Comparison of ENCODE assay signal across 23 cellular contexts in genomic region chr11:93407777-93408401, GRCh38.
DNase-seq lines count a peak whose midpoint lies in the region; ATAC-seq, FAIRE-seq and TF ChIP-seq lines count a peak whose summit lies in the region.
"Had no signal": no experiment of that assay in that cellular context is flagged by ENCODE, and none has a peak within 500 bp of the region (broad histone marks: within the 10 kb centered on the region; RNA-seq: fewer than 3 reads in every experiment).

No MANE protein-coding gene starts in this region.

- TF ChIP-seq POLR2A in GM12891 (IDR thresholded peaks at IDR 0.05; ENCODE audit: low read depth, low read length) (no peak), H1 (IDR thresholded peaks at IDR 0.05; ENCODE audit: control extremely low read depth in 1 of 2, low read depth in 2 of 2, low read length in 2 of 2) (no peak)

- CTCF ChIA-PET in H1 (lab: Charles Lee; ENCODE audit: partially characterized antibody), result no interaction called here

- ATAC-seq in HG03442 (IDR thresholded peaks at IDR 0.05; ENCODE audit: unreplicated experiment) (peak; percentile 63), HG02588 (IDR thresholded peaks at IDR 0.05; ENCODE audit: unreplicated experiment) (no peak)
- ATAC-seq: heart right ventricle had no signal

- H3K4ac ChIP-seq in H1 (replicated peaks; ENCODE audit: insufficient read length, low read depth, low read length), result no peak overlapping the region

- WGBS in H1 (ENCODE audit: extremely low coverage in 1 of 2, insufficient coverage in 1 of 2, insufficient read length in 1 of 2, insufficient replicate concordance in 2 of 2, low coverage in 1 of 2, low lambda C conversion rate in 2 of 2, missing lambda C conversion rate in 1 of 2), 2 experiments, result 90% methylated on average over 2 of the region's 2 CpGs; no CpG with 5 or more reads in 1 of the 2 experiments

- 0 out of 4 replicates have a peak, but pooled peaks cover 0 to 3% of the 10 kb centered on the region in 2 experiments for H3K79me2 ChIP-seq in H1 (ENCODE audit: control insufficient read depth in 1 of 2, insufficient read depth in 2 of 2, low read length in 2 of 2)

- H3K23me2 ChIP-seq in H1 (ENCODE audit: low read depth, low read length), result no peaks in the 10 kb centered on the region

- no peak overlapping the region for H4K5ac ChIP-seq in H1 (ENCODE audit: insufficient read length, low read depth, low read length)

- DNase-seq in GM12891 (ENCODE audit: insufficient read length, low spot score), result no peak
- DNase-seq in NOMO-1 treated with dmso at 0.1 percent for 144 hours (lab: John Stamatoyannopoulos, UW; ENCODE audit: unreplicated experiment), result peak; percentile 19
- DNase-seq in H1 (ENCODE audit: low read depth in 1 of 2, low spot score in 2 of 2), result no peak
- DNase-seq in caudate nucleus (lab: John Stamatoyannopoulos, UW), result no peak
- DNase-seq in ascending aorta (ENCODE audit: low spot score in 2 of 2), result no peak
- DNase-seq in CD14-positive monocyte (ENCODE audit: low spot score), result no peak
- DNase-seq: activated CD4-positive, CD25-positive, alpha-beta regulatory T cell treated with anti-CD3 and anti-CD28 coated beads, Interleukin-2, amount 50 U/mL, for 72 hours; activated CD8-positive, alpha-beta memory T cell treated with anti-CD3 and anti-CD28 coated beads, Interleukin-2, amount 50 U/mL, for 4 hours; activated naive CD4-positive, alpha-beta T cell treated with Interleukin-2 at 50 U/mL for 16 hours; aorta; cortex of kidney; heart right ventricle; naive B cell; NCI-H146; NCI-H2227 treated with DMSO at 0.1 percent for 48 hours; SHP77 had no signal

- no peak overlapping the region for H3K18ac ChIP-seq in H1 (ENCODE audit: extremely low read depth, low read length)

- H3K27ac ChIP-seq in H1 (ENCODE audit: low read depth, low read length), result no peak overlapping the region
- H3K27ac ChIP-seq in caudate nucleus (ENCODE audit: low read depth, low read length), result no peak overlapping the region
- H3K27ac ChIP-seq in ascending aorta, result no peak overlapping the region
- H3K27ac ChIP-seq: heart right ventricle, tibial nerve had no signal

- no peaks in the 10 kb centered on the region for H3K9me3 Mint-ChIP-seq in CD14-positive monocyte
- H3K9me3 Mint-ChIP-seq: naive B cell; T-helper 2 cell treated with Interferon-gamma antibody and Interleukin-4, amounts not matched to agents 5 μg/mL and 100 μg/mL, for 36 hours had no signal

- no peak overlapping the region for H3K4me2 ChIP-seq in H1 (ENCODE audit: insufficient read depth in 1 of 2, low read depth in 2 of 2, low read length in 2 of 2)

- no peak overlapping the region for H3K9ac ChIP-seq in H1 (replicated peaks in 1 of 4; ENCODE audit: extremely low read depth in 1 of 4, low read depth in 3 of 4, low read length in 3 of 4)

- TF ChIP-seq RAD21 in H1 (IDR thresholded peaks at IDR 0.05 in 1 of 2, conservative IDR thresholded peaks at IDR 0.05 in 1 of 2; ENCODE audit: low read depth in 2 of 2, low read length in 2 of 2), result no peak

- no peak overlapping the region for H3K4me3 ChIP-seq in H1 (ENCODE audit: extremely low read depth in 1 of 4, insufficient read depth in 2 of 4, low read depth in 3 of 4, low read length in 4 of 4)
- no peak overlapping the region for H3K4me3 ChIP-seq in ascending aorta
- H3K4me3 ChIP-seq: heart right ventricle, lung, tibial nerve had no signal

- no peak overlapping the region for H2BK5ac ChIP-seq in H1 (ENCODE audit: low read depth, low read length)

- no peak overlapping the region for H2BK20ac ChIP-seq in H1 (ENCODE audit: low read length)

- H3K36me3 Mint-ChIP-seq in CD14-positive monocyte, result no peaks in the 10 kb centered on the region
- H3K36me3 Mint-ChIP-seq: naive B cell had no signal

- H3K79me1 ChIP-seq in H1 (ENCODE audit: low read depth, low read length), result no peaks in the 10 kb centered on the region

- H3K4me3 Mint-ChIP-seq in CD14-positive monocyte, result no peak overlapping the region
- H3K4me3 Mint-ChIP-seq: B cell; naive B cell; T-helper 2 cell treated with Interferon-gamma antibody and Interleukin-4, amounts not matched to agents 5 μg/mL and 100 μg/mL, for 36 hours had no signal

- TF ChIP-seq CTCF in H1 (IDR thresholded peaks at IDR 0.05; ENCODE audit: control extremely low read depth in 1 of 3, insufficient read depth in 1 of 3, low read depth in 1 of 3, low read length in 3 of 3), result no peak
- TF ChIP-seq CTCF in ascending aorta (IDR thresholded peaks at IDR 0.05), result no peak
- no peak for TF ChIP-seq CTCF in CD14-positive monocyte (IDR thresholded peaks at IDR 0.05)

- no peak overlapping the region for H3K27ac Mint-ChIP-seq in CD14-positive monocyte
- H3K27ac Mint-ChIP-seq: B cell; naive B cell; T-helper 2 cell treated with Interferon-gamma antibody and Interleukin-4, amounts not matched to agents 5 μg/mL and 100 μg/mL, for 36 hours had no signal

- no peak overlapping the region for H2AK5ac ChIP-seq in H1 (ENCODE audit: low read depth, low read length)

- no peak overlapping the region for H2BK12ac ChIP-seq in H1 (ENCODE audit: low read depth, low read length)

- no peak overlapping the region for H3K14ac ChIP-seq in H1 (ENCODE audit: insufficient read length)

- intact Hi-C loops in ascending aorta (cut with DNase I), result no loop called here
- intact Hi-C loops in CD14-positive monocyte (cut with micrococcal nuclease), result loop anchor here in 1 of 2 donors (10.0 kb wide), 1 partner anchor 137 kb away; the partner anchor contains the start of gene SMCO4

- no peaks in the 10 kb centered on the region for H3K9me3 ChIP-seq in H1 (ENCODE audit: insufficient read depth in 2 of 2, low read depth in 1 of 2, low read length in 1 of 2)
- no peaks in the 10 kb centered on the region for H3K9me3 ChIP-seq in ascending aorta
- H3K9me3 ChIP-seq: heart right ventricle, tibial nerve had no signal

- POLR2A ChIA-PET in H1 (lab: Charles Lee; ENCODE audit: partially characterized antibody), result no interaction called here

- H4K8ac ChIP-seq in H1 (ENCODE audit: extremely low read depth, insufficient read depth, low read length), result no peak overlapping the region

- no peak overlapping the region for H4K91ac ChIP-seq in H1 (replicated peaks; ENCODE audit: insufficient read length, low read length)

- no peak overlapping the region for H3K56ac ChIP-seq in H1 (replicated peaks; ENCODE audit: insufficient read length, low read depth, low read length)

- H2BK15ac ChIP-seq in H1 (ENCODE audit: low read length), result no peak overlapping the region

- FAIRE-seq in GM12891 (lab: Jason Lieb, UNC), result peak; percentile 50
- FAIRE-seq in H1 (lab: Jason Lieb, UNC), result no peak
- FAIRE-seq: GM12892 had no signal

- TF ChIP-seq EP300 in H1 (IDR thresholded peaks at IDR 0.05; ENCODE audit: borderline replicate concordance in 1 of 2, low read depth in 2 of 2, low read length in 2 of 2), result no peak

- no peak overlapping the region for H2AFZ ChIP-seq in H1 (ENCODE audit: low read length)

- H3K4me1 ChIP-seq in H1 (replicated peaks in 1 of 4; ENCODE audit: control insufficient read depth in 3 of 4, insufficient read depth in 4 of 4, low read length in 3 of 4) (peaks cover 0 to 9% (median 4%) of the 10 kb centered on the region in 4 experiments; a peak in 3 of 7 replicates), ascending aorta (no peaks in the 10 kb centered on the region)
- H3K4me1 ChIP-seq: heart right ventricle, tibial nerve had no signal

- H3K27me3 Mint-ChIP-seq in CD14-positive monocyte (ENCODE audit: low read depth in 3 of 3), result peaks cover 0 to 3% (median 0%) of the 10 kb centered on the region in 3 donors
- H3K27me3 Mint-ChIP-seq: B cell, naive B cell had no signal

- H3K27me3 ChIP-seq in H1 (replicated peaks in 1 of 4; ENCODE audit: control insufficient read depth in 3 of 4, extremely low read depth in 1 of 4, insufficient read depth in 3 of 4, low read length in 3 of 4), result no peaks in the 10 kb centered on the region
- no peaks in the 10 kb centered on the region for H3K27me3 ChIP-seq in ascending aorta
- H3K27me3 ChIP-seq: heart right ventricle, tibial nerve had no signal

- H4K20me1 ChIP-seq in H1 (replicated peaks in 1 of 2; ENCODE audit: control insufficient read depth in 1 of 2, insufficient read depth in 2 of 2, low read length in 2 of 2), result no peaks in the 10 kb centered on the region

- H3K36me3 ChIP-seq in H1 (ENCODE audit: control insufficient read depth in 2 of 4, insufficient read depth in 4 of 4, low read length in 3 of 4), result no peaks in the 10 kb centered on the region
- no peaks in the 10 kb centered on the region for H3K36me3 ChIP-seq in ascending aorta
- H3K36me3 ChIP-seq: heart right ventricle, tibial nerve had no signal

- H2BK120ac ChIP-seq in H1 (replicated peaks; ENCODE audit: low read depth, low read length), result no peak overlapping the region

- no peaks in the 10 kb centered on the region for H3K4me1 Mint-ChIP-seq in CD14-positive monocyte
- H3K4me1 Mint-ChIP-seq: B cell, naive B cell had no signal

- no peak overlapping the region for H3K23ac ChIP-seq in H1 (ENCODE audit: insufficient read length)

TF ChIP-seq in GM12891, 5 proteins besides CTCF, POLR2A, EP300 and RAD21:
- no peak for TF ChIP-seq POU2F2 (IDR thresholded peaks at IDR 0.05; ENCODE audit: low read depth, low read length)
- no peak for TF ChIP-seq POLR2AphosphoS5 (IDR thresholded peaks at IDR 0.05; ENCODE audit: low read depth, low read length)
- TF ChIP-seq PAX5 (IDR thresholded peaks at IDR 0.05; ENCODE audit: insufficient read depth, low read length, severe bottlenecking), result no peak
- no peak for TF ChIP-seq TAF1 (IDR thresholded peaks at IDR 0.05; ENCODE audit: low read depth, low read length)

TF ChIP-seq in H1, 55 proteins besides CTCF, POLR2A, EP300 and RAD21:
- TF ChIP-seq RFX5 (IDR thresholded peaks at IDR 0.05; ENCODE audit: borderline replicate concordance, low read depth, low read length) (no peak), CEBPB (IDR thresholded peaks at IDR 0.05; ENCODE audit: low read depth, low read length) (peak; percentile 61; the same call in 1 of the 2 replicates)
